In genomic region chr12:123270380-123271181, GRCh38 we compare ENCODE assay signal across 8 cellular contexts. TPM values are rescaled to one million over a fixed set of nuclear protein-coding genes. Genes with fewer than 3 reads are reported as not detected.
DNase-seq lines count a peak whose midpoint lies in the region; ATAC-seq and TF ChIP-seq lines count a peak whose summit lies in the region.

No MANE protein-coding gene starts in this region.

- intact Hi-C loops in left ventricle myocardium inferior (cut with micrococcal nuclease) = no loop called here

- H3K27me3 Mint-ChIP-seq in activated naive CD4-positive, alpha-beta T cell treated with anti-CD3 and anti-CD28 coated beads, Interleukin-2, amount 50 U/mL, for 24 hours = no peaks in the 10 kb centered on the region

- peaks cover 25% of the 10 kb centered on the region for H3K36me3 ChIP-seq in HUES48 (ENCODE audit: control insufficient read depth, insufficient read depth, low read length)
- H3K36me3 ChIP-seq in left ventricle myocardium inferior = peaks cover 10% of the 10 kb centered on the region

- TF ChIP-seq CTCF in left ventricle myocardium inferior (IDR thresholded peaks at IDR 0.05; ENCODE audit: borderline replicate concordance) = no peak

- peak overlapping the region; percentile 84 for H3K4me3 Mint-ChIP-seq in activated naive CD4-positive, alpha-beta T cell treated with anti-CD3 and anti-CD28 coated beads, Interleukin-2, amount 50 U/mL, for 24 hours

- H3K27me3 ChIP-seq in HUES48 (ENCODE audit: control insufficient read depth, insufficient read depth, low read length) = no peaks in the 10 kb centered on the region
- no peaks in the 10 kb centered on the region for H3K27me3 ChIP-seq in left ventricle myocardium inferior (ENCODE audit: low read depth)

- H3K9me3 ChIP-seq in HUES48 (ENCODE audit: control insufficient read depth, insufficient read depth, low read length) = no peaks in the 10 kb centered on the region
- no peaks in the 10 kb centered on the region for H3K9me3 ChIP-seq in left ventricle myocardium inferior (replicated peaks)

- ATAC-seq in GM18498 (IDR thresholded peaks at IDR 0.05; ENCODE audit: unreplicated experiment) = peak; percentile 11

- H3K4me1 ChIP-seq in HUES48 (ENCODE audit: control insufficient read depth, insufficient read depth, low read length) (peaks cover 18% of the 10 kb centered on the region), left ventricle myocardium inferior (peaks cover 44% of the 10 kb centered on the region)

- peaks cover 20% of the 10 kb centered on the region for H3K4me1 Mint-ChIP-seq in activated naive CD4-positive, alpha-beta T cell treated with anti-CD3 and anti-CD28 coated beads, Interleukin-2, amount 50 U/mL, for 24 hours

- DNase-seq in AG08395 (ENCODE audit: low spot score) (peak; percentile 43), left ventricle myocardium inferior (peak; percentile 43), retina (peak; percentile 69), HuH-7.5 (ENCODE audit: low spot score) (no peak), superior temporal gyrus (ENCODE audit: extremely low spot score) (no peak)

- H3K36me3 Mint-ChIP-seq in activated naive CD4-positive, alpha-beta T cell treated with anti-CD3 and anti-CD28 coated beads, Interleukin-2, amount 50 U/mL, for 24 hours = no peaks in the 10 kb centered on the region

- peak overlapping the region; percentile 62 for H3K27ac Mint-ChIP-seq in activated naive CD4-positive, alpha-beta T cell treated with anti-CD3 and anti-CD28 coated beads, Interleukin-2, amount 50 U/mL, for 24 hours

- H3K4me3 ChIP-seq in HUES48 (ENCODE audit: low read depth, low read length) = peak overlapping the region; percentile 72
- peak overlapping the region; percentile 84 for H3K4me3 ChIP-seq in left ventricle myocardium inferior

- H3K9me3 Mint-ChIP-seq in activated naive CD4-positive, alpha-beta T cell treated with anti-CD3 and anti-CD28 coated beads, Interleukin-2, amount 50 U/mL, for 24 hours = no peaks in the 10 kb centered on the region

- H3K27ac ChIP-seq in HUES48 (ENCODE audit: low read depth, low read length) (peak overlapping the region; percentile 92), left ventricle myocardium inferior (replicated peaks) (peak overlapping the region; percentile 89)

- H3K9ac ChIP-seq in HUES48 (ENCODE audit: low read depth, low read length) = peak overlapping the region; percentile 75

RNA-seq across cellular contexts. Expression of gene CDK2AP1, which starts 1.1 kb away (rescaled TPM):
- total RNA-seq in left ventricle myocardium inferior = 83.6 TPM

RNA-seq across cellular contexts. Expression of gene MTRFR, which starts 37.3 kb away (rescaled TPM):
- 8.4 TPM for total RNA-seq in left ventricle myocardium inferior

RNA-seq across cellular contexts. Expression of gene MPHOSPH9, which starts 37.6 kb away (rescaled TPM):
- total RNA-seq in left ventricle myocardium inferior = 23.9 TPM

Comparison
In these comparisons a context has a peak if more than half of its experiments do, and no peak if none do; other contexts are left out.
1. DNase-seq: peak in AG08395 (single experiment), left ventricle myocardium inferior (single experiment) and retina (single experiment); none in HuH-7.5 (single experiment) and superior temporal gyrus (single experiment).